ENCODE assay signal across 29 cellular contexts in genomic region chr11:61850687-61851086, GRCh38. TPM values are rescaled to one million over a fixed set of nuclear protein-coding genes. Genes with fewer than 3 reads are reported as not detected.
DNase-seq lines count a peak whose midpoint lies in the region; ATAC-seq and TF ChIP-seq lines count a peak whose summit lies in the region.
"Had no signal": no experiment of that assay in that cellular context is flagged by ENCODE, and none has a peak within 500 bp of the region (broad histone marks: within the 10 kb centered on the region; RNA-seq: fewer than 3 reads in every experiment).

No MANE protein-coding gene starts in this region.

- H3K27ac Mint-ChIP-seq in glutamatergic neuron (ENCODE audit: unreplicated experiment) (peak overlapping the region; percentile 22), nephron progenitor cell (peak overlapping the region; percentile 20)
- H3K27ac Mint-ChIP-seq in activated CD8-positive, alpha-beta T cell treated with anti-CD3 and anti-CD28 coated beads for 36 hours = no peak overlapping the region
- H3K27ac Mint-ChIP-seq: activated CD4-positive, alpha-beta memory T cell treated with anti-CD3 and anti-CD28 coated beads, Interleukin-2, amount 10 ng/mL, durations not matched to agents 7 days and 5 days; activated naive CD4-positive, alpha-beta T cell treated with anti-CD3 and anti-CD28 coated beads, Interleukin-2, amount 50 U/mL, for 72 hours; IgD-negative memory B cell; stimulated activated memory B cell treated with anti-CD40 and anti-IgM and Interleukin-4, amounts not matched to agents 10 μg/mL and 1 μg/mL and 100 μg/mL, for 72 hours; T-helper 1 cell treated with Interleukin-12 subunit alpha and Interleukin-12 subunit beta and Interleukin-4 antibody, amounts not matched to agents 30 μg/mL and 1 μg/mL, for 36 hours had no signal

- TF ChIP-seq CTCF in glutamatergic neuron (IDR thresholded peaks at IDR 0.05; ENCODE audit: partially characterized antibody, unreplicated experiment) = no peak
- TF ChIP-seq CTCF in nephron progenitor cell (IDR thresholded peaks at IDR 0.05) = no peak
- TF ChIP-seq CTCF in tibial nerve (IDR thresholded peaks at IDR 0.05) = no peak
- TF ChIP-seq CTCF in activated CD8-positive, alpha-beta T cell treated with anti-CD3 and anti-CD28 coated beads for 36 hours (IDR thresholded peaks at IDR 0.05) = no peak

- intact Hi-C loops in Right ventricle myocardium inferior (cut with DNase I) (loop anchor here (5.0 kb wide), 1 partner anchor 33 kb away; the partner anchor contains the start of gene FADS1), cardiac septum (cut with DNase I) (no loop called here)
- intact Hi-C loops in activated CD8-positive, alpha-beta T cell treated with anti-CD3 and anti-CD28 coated beads for 36 hours (cut with micrococcal nuclease) = no loop called here

- peaks cover 6% of the 10 kb centered on the region for H3K9me3 Mint-ChIP-seq in glutamatergic neuron (ENCODE audit: unreplicated experiment)
- H3K9me3 Mint-ChIP-seq in nephron progenitor cell = no peaks in the 10 kb centered on the region
- no peaks in the 10 kb centered on the region for H3K9me3 Mint-ChIP-seq in activated CD8-positive, alpha-beta T cell treated with anti-CD3 and anti-CD28 coated beads for 36 hours
- H3K9me3 Mint-ChIP-seq: activated CD4-positive, alpha-beta memory T cell treated with anti-CD3 and anti-CD28 coated beads, Interleukin-2, amount 10 ng/mL, durations not matched to agents 7 days and 5 days; activated naive CD4-positive, alpha-beta T cell treated with anti-CD3 and anti-CD28 coated beads, Interleukin-2, amount 50 U/mL, for 72 hours; activated T-helper 2 cell treated with anti-CD3 and anti-CD28 coated beads, Interferon-gamma antibody, Interleukin-2, Interleukin-4, amounts not matched to agents 10 μg/mL and 5 μg/mL and 100 μg/mL, durations not matched to agents 14 hours and 24 hours and 36 hours; CD8-positive, alpha-beta memory T cell; central memory CD8-positive, alpha-beta T cell; IgD-negative memory B cell; T-helper 1 cell treated with Interleukin-12 subunit alpha and Interleukin-12 subunit beta and Interleukin-4 antibody, amounts not matched to agents 30 μg/mL and 1 μg/mL, for 36 hours had no signal

- H3K4me1 ChIP-seq in tibial nerve = peaks cover 0 to 55% (median 21%) of the 10 kb centered on the region in 4 donors
- H3K4me1 ChIP-seq: parathyroid adenoma had no signal

- H3K36me3 Mint-ChIP-seq in glutamatergic neuron (ENCODE audit: unreplicated experiment) (peaks cover 8% of the 10 kb centered on the region), nephron progenitor cell (ENCODE audit: low read depth) (peaks cover 73% of the 10 kb centered on the region)
- peaks cover 32% of the 10 kb centered on the region for H3K36me3 Mint-ChIP-seq in activated CD8-positive, alpha-beta T cell treated with anti-CD3 and anti-CD28 coated beads for 36 hours (ENCODE audit: low read depth)
- H3K36me3 Mint-ChIP-seq: activated naive CD4-positive, alpha-beta T cell treated with anti-CD3 and anti-CD28 coated beads, Interleukin-2, amount 50 U/mL, for 72 hours; IgD-negative memory B cell had no signal

- peaks cover 5% of the 10 kb centered on the region for H3K4me1 Mint-ChIP-seq in glutamatergic neuron (ENCODE audit: low read depth, unreplicated experiment)
- peaks cover 10% of the 10 kb centered on the region for H3K4me1 Mint-ChIP-seq in nephron progenitor cell
- H3K4me1 Mint-ChIP-seq in activated CD8-positive, alpha-beta T cell treated with anti-CD3 and anti-CD28 coated beads for 36 hours (ENCODE audit: low read depth) = no peaks in the 10 kb centered on the region
- H3K4me1 Mint-ChIP-seq: CD8-positive, alpha-beta memory T cell; central memory CD8-positive, alpha-beta T cell; stimulated activated memory B cell treated with anti-CD40 and anti-IgM and Interleukin-4, amounts not matched to agents 10 μg/mL and 1 μg/mL and 100 μg/mL, for 72 hours had no signal

- H3K36me3 ChIP-seq in tibial nerve = peaks cover 0 to 48% (median 0%) of the 10 kb centered on the region in 3 donors

- H3K27ac ChIP-seq in tibial nerve = peak overlapping the region; percentile 3 to 84 (median 72)
- H3K27ac ChIP-seq: parathyroid adenoma had no signal

- 37 to 39% methylated on average over 7 of the region's 7 CpGs for WGBS in tibial nerve, 2 donors

- CTCF ChIA-PET in activated CD8-positive, alpha-beta T cell treated with anti-CD3 and anti-CD28 coated beads for 36 hours (lab: Charles Lee) = no interaction called here

- no peaks in the 10 kb centered on the region for H3K27me3 ChIP-seq in tibial nerve
- H3K27me3 ChIP-seq: gastroesophageal sphincter had no signal

- TF ChIP-seq POLR2A in tibial nerve (IDR thresholded peaks at IDR 0.05) = no peak

- H3K27me3 Mint-ChIP-seq in glutamatergic neuron (ENCODE audit: unreplicated experiment) (peaks cover 5% of the 10 kb centered on the region), nephron progenitor cell (ENCODE audit: low read depth, poor library complexity) (no peaks in the 10 kb centered on the region)
- H3K27me3 Mint-ChIP-seq in activated CD8-positive, alpha-beta T cell treated with anti-CD3 and anti-CD28 coated beads for 36 hours = no peaks in the 10 kb centered on the region
- H3K27me3 Mint-ChIP-seq: activated CD4-positive, alpha-beta memory T cell treated with anti-CD3 and anti-CD28 coated beads, Interleukin-2, amount 10 ng/mL, durations not matched to agents 7 days and 5 days; central memory CD8-positive, alpha-beta T cell; IgD-negative memory B cell; stimulated activated memory B cell treated with anti-CD40 and anti-IgM and Interleukin-4, amounts not matched to agents 10 μg/mL and 1 μg/mL and 100 μg/mL, for 72 hours had no signal

- H3K9me3 ChIP-seq in tibial nerve = no peaks in the 10 kb centered on the region
- H3K9me3 ChIP-seq: gastroesophageal sphincter had no signal

- H3K4me3 ChIP-seq in tibial nerve = no peak overlapping the region
- H3K4me3 ChIP-seq: gastroesophageal sphincter, lung had no signal

- ATAC-seq in Right ventricle myocardium inferior (peak; percentile 11), GM19455 (IDR thresholded peaks at IDR 0.05; ENCODE audit: unreplicated experiment) (no peak)
- no peak for ATAC-seq in activated CD8-positive, alpha-beta T cell treated with anti-CD3 and anti-CD28 coated beads for 36 hours
- ATAC-seq: activated CD4-positive, CD25-positive, alpha-beta regulatory T cell treated with anti-CD3 and anti-CD28 coated beads, Interleukin-2, amount 50 U/mL, for 24 hours; activated naive CD4-positive, alpha-beta T cell treated with anti-CD3 and anti-CD28 coated beads, Interleukin-2, amount 50 U/mL, for 72 hours; gastroesophageal sphincter; stimulated activated memory B cell treated with anti-CD40 and anti-IgM and Interleukin-4, amounts not matched to agents 10 μg/mL and 1 μg/mL and 100 μg/mL, for 72 hours had no signal

- peak; percentile 41 for DNase-seq in Right ventricle myocardium inferior (ENCODE audit: missing footprints)
- DNase-seq in cardiac septum (ENCODE audit: low spot score) = no peak
- DNase-seq in glutamatergic neuron = no peak
- DNase-seq in nephron progenitor cell = no peak
- DNase-seq in tibial nerve (ENCODE audit: low spot score in 2 of 2) = no peak
- no peak for DNase-seq in activated CD4-positive, alpha-beta T cell treated with anti-CD3 and anti-CD28 coated beads, Interleukin-2, amount 50 U/mL, for 1 hour
- DNase-seq in activated CD8-positive, alpha-beta T cell treated with anti-CD3 and anti-CD28 coated beads for 36 hours = no peak
- DNase-seq: activated CD4-positive, alpha-beta memory T cell treated with anti-CD3 and anti-CD28 coated beads, Interleukin-2, amount 10 ng/mL, durations not matched to agents 7 days and 5 days; CD8-positive, alpha-beta memory T cell; dermis blood vessel endothelial cell; DMS 273 treated with DMSO at 0.1 percent for 48 hours; H7; islet precursor cell; NCI-H1105 treated with DMSO at 0.1 percent for 48 hours; NCI-H2107; NCI-H446; NCI-H774; stimulated activated CD4-positive, alpha-beta T cell treated with anti-CD3 and anti-CD28 coated beads, Interleukin-4, amount 100 ng/mL, for 4 hours had no signal

- no peak for TF ChIP-seq EP300 in tibial nerve (IDR thresholded peaks at IDR 0.05)

- H3K4me3 Mint-ChIP-seq in glutamatergic neuron (ENCODE audit: unreplicated experiment) (no peak overlapping the region), nephron progenitor cell (no peak overlapping the region)
- no peak overlapping the region for H3K4me3 Mint-ChIP-seq in activated CD8-positive, alpha-beta T cell treated with anti-CD3 and anti-CD28 coated beads for 36 hours
- H3K4me3 Mint-ChIP-seq: activated CD4-positive, alpha-beta memory T cell treated with anti-CD3 and anti-CD28 coated beads, Interleukin-2, amount 10 ng/mL, durations not matched to agents 7 days and 5 days; CD8-positive, alpha-beta memory T cell; central memory CD8-positive, alpha-beta T cell; IgD-negative memory B cell; stimulated activated memory B cell treated with anti-CD40 and anti-IgM and Interleukin-4, amounts not matched to agents 10 μg/mL and 1 μg/mL and 100 μg/mL, for 72 hours; T-helper 1 cell treated with Interleukin-12 subunit alpha and Interleukin-12 subunit beta and Interleukin-4 antibody, amounts not matched to agents 30 μg/mL and 1 μg/mL, for 36 hours had no signal

- POLR2A ChIA-PET in activated CD8-positive, alpha-beta T cell treated with anti-CD3 and anti-CD28 coated beads for 36 hours (lab: Charles Lee) = interaction anchor here (0.7 kb wide), 1 partner anchor 10 kb away, joined by 3 read pairs; no protein-coding TSS in a partner anchor

RNA-seq across cellular contexts. Expression of gene FADS2, which starts 22.6 kb away (rescaled TPM):
- total RNA-seq in Right ventricle myocardium inferior = 35.7 TPM
- 25.8 TPM for total RNA-seq in cardiac septum
- 701 TPM for total RNA-seq in glutamatergic neuron (ENCODE audit: unreplicated experiment)
- total RNA-seq in tibial nerve = 10 to 100 TPM; 17.4 to 59.2 (median 32.7) TPM
- 100 to 1,000 TPM; 131 to 134 TPM for total RNA-seq in activated CD8-positive, alpha-beta T cell treated with anti-CD3 and anti-CD28 coated beads for 36 hours

RNA-seq across cellular contexts. Expression of gene FADS1, which starts 33.9 kb away (rescaled TPM):
- 25.7 TPM for total RNA-seq in Right ventricle myocardium inferior
- total RNA-seq in cardiac septum = 34.0 TPM
- total RNA-seq in glutamatergic neuron (ENCODE audit: unreplicated experiment) = 155 TPM
- 10 to 100 TPM; 33.7 to 61.6 (median 47.0) TPM for total RNA-seq in tibial nerve
- total RNA-seq in activated CD8-positive, alpha-beta T cell treated with anti-CD3 and anti-CD28 coated beads for 36 hours = 10 to 100 TPM; 33.9 to 34.4 TPM

RNA-seq across cellular contexts. Expression of gene FADS3, which starts 40.7 kb away (rescaled TPM):
- total RNA-seq in Right ventricle myocardium inferior (113 TPM), cardiac septum (126 TPM), glutamatergic neuron (ENCODE audit: unreplicated experiment) (9.7 TPM), tibial nerve (100 to 1,000 TPM; 135 to 327 (median 205) TPM)
- total RNA-seq in activated CD8-positive, alpha-beta T cell treated with anti-CD3 and anti-CD28 coated beads for 36 hours = 10 to 100 TPM; 10.3 to 13.9 TPM

RNA-seq across cellular contexts. Expression of gene FEN1, which starts 58.0 kb away (rescaled TPM):
- total RNA-seq in Right ventricle myocardium inferior = 7.0 TPM
- total RNA-seq in cardiac septum = 5.8 TPM
- total RNA-seq in glutamatergic neuron (ENCODE audit: unreplicated experiment) = 15.2 TPM
- total RNA-seq in tibial nerve = 10 to 100 TPM in 1 of 4 donors, 1 to 10 TPM in 3; 4.5 to 11.0 (median 4.6) TPM
- 100 to 1,000 TPM; 109 to 114 TPM for total RNA-seq in activated CD8-positive, alpha-beta T cell treated with anti-CD3 and anti-CD28 coated beads for 36 hours

RNA-seq across cellular contexts. Expression of gene TMEM258, which starts 58.3 kb away (rescaled TPM):
- total RNA-seq in Right ventricle myocardium inferior (130 TPM), cardiac septum (97.1 TPM), glutamatergic neuron (ENCODE audit: unreplicated experiment) (82.7 TPM), tibial nerve (10 to 100 TPM; 21.9 to 56.7 (median 45.2) TPM)
- total RNA-seq in activated CD8-positive, alpha-beta T cell treated with anti-CD3 and anti-CD28 coated beads for 36 hours = 100 to 1,000 TPM; 162 to 170 TPM
